ENCODE assay signal across 1 cellular context in genomic region chr3:14894085-14894484, GRCh38.
TF ChIP-seq lines count a peak whose summit lies in the region.

No MANE protein-coding gene starts in this region.

TF ChIP-seq in HEK293, 187 proteins besides CTCF, POLR2A, EP300 and RAD21:
- TF ChIP-seq ZNF518A (tag by site-specific recombination; conservative IDR thresholded peaks at IDR 0.05; ENCODE audit: low read depth) (no peak), ATF2 (tag by site-specific recombination; IDR thresholded peaks at IDR 0.05; ENCODE audit: low read depth) (no peak), ZNF223 (tag by site-specific recombination; IDR thresholded peaks at IDR 0.05) (no peak), ZNF146 (tag by site-specific recombination; IDR thresholded peaks at IDR 0.05) (peak; percentile 98), PRDM10 (tag by site-specific recombination; IDR thresholded peaks at IDR 0.05) (no peak), ZNF426 (tag by site-specific recombination; IDR thresholded peaks at IDR 0.05) (no peak)
TF ChIP-seq in HEK293: peak in this region for 1.
